10 cellular contexts compared by ENCODE assay signal in the genomic region with DNA sequence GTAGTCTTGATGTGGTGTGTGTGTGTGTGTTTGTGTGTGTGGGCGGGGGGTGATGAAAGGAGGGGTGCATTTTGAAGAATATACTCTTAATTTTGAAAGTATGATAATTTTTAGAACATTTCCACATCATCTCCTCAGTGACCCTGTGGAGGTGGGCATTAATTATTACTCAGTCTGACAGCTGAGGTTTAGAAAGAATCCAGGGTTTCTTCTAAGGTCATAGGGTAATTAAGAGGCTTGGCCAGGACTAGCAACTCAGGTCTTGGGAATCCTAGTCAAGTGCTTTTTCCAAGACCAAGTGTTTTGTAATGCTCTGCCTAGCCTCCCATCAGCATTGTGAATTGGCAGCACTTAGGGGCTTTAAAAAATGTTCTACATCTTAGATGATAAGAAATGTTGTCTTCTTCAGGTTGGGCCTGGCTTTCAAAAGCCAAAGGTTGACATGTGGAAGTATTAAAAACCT.
DNase-seq lines count a peak whose midpoint lies in the region; ATAC-seq and TF ChIP-seq lines count a peak whose summit lies in the region.
"Had no signal": no experiment of that assay in that cellular context is flagged by ENCODE, and none has a peak within 500 bp of the region (broad histone marks: within the 10 kb centered on the region; RNA-seq: fewer than 3 reads in every experiment).

No MANE protein-coding gene starts in this region.

- H3K36me3 ChIP-seq in fibroblast of lung (ENCODE audit: control insufficient read depth, insufficient read depth, low read length), result no peaks in the 10 kb centered on the region
- H3K36me3 ChIP-seq in psoas muscle (ENCODE audit: insufficient read depth in 1 of 2, low read depth in 1 of 2), result no peaks in the 10 kb centered on the region

- intact Hi-C loops in psoas muscle (cut with DNase I), result loop anchor here in 1 of 2 donors (5.0 kb wide), 1 partner anchor 34 kb away; no protein-coding TSS in a partner anchor

- TF ChIP-seq CTCF in fibroblast of lung (conservative IDR thresholded peaks at IDR 0.05 in 1 of 2, IDR thresholded peaks at IDR 0.05 in 1 of 2; ENCODE audit: low read depth in 1 of 2, low read length in 2 of 2), result no peak
- no peak for TF ChIP-seq CTCF in psoas muscle (IDR thresholded peaks at IDR 0.05)

- DNase-seq in Caki2 (ENCODE audit: low read depth) (peak; percentile 86), RPMI7951 (ENCODE audit: low read depth) (peak; percentile 71), fibroblast of lung (ENCODE audit: low read depth in 2 of 2) (peak; percentile 92 to 95), psoas muscle (peak in 1 of 2 donors; percentile 33), LoVo (ENCODE audit: low spot score) (no peak), GM19240 (ENCODE audit: insufficient read length, low spot score) (no peak), DMS53 (lab: John Stamatoyannopoulos, UW) (no peak)
- DNase-seq: activated CD4-positive, CD25-positive, alpha-beta regulatory T cell treated with anti-CD3 and anti-CD28 coated beads, Interleukin-2, amount 50 U/mL, for 72 hours; stimulated activated CD8-positive, alpha-beta memory T cell treated with anti-CD3 and anti-CD28 coated beads, Interleukin-4, amount 100 ng/mL, for 48 hours had no signal

- in situ Hi-C loops in Caki2 (cut with HindIII; ENCODE audit: low pct_unique_long_range_greater_than_20kb, low sequenced_read_pairs), result no loop called here

- ATAC-seq in psoas muscle (peak in 3 of 4 donors; percentile 13 to 45 (median 27)), HG03045 (IDR thresholded peaks at IDR 0.05; ENCODE audit: unreplicated experiment) (no peak)

- no peak overlapping the region for H2AFZ ChIP-seq in fibroblast of lung (ENCODE audit: low read length)

- peaks cover 2% of the 10 kb centered on the region for H4K20me1 ChIP-seq in fibroblast of lung (ENCODE audit: control insufficient read depth, extremely low read depth, insufficient read depth, low read length)

- WGBS in psoas muscle, 3 donors, result 90 to 97% (median 90%) methylated on average over 1 of the region's 1 CpG

- H3K9ac ChIP-seq in fibroblast of lung (ENCODE audit: insufficient read depth, low read length), result no peak overlapping the region

- no peaks in the 10 kb centered on the region for H3K27me3 ChIP-seq in fibroblast of lung (ENCODE audit: control insufficient read depth, insufficient read depth, low read length)
- H3K27me3 ChIP-seq in psoas muscle (ENCODE audit: insufficient read depth in 3 of 3, low read length in 2 of 3), result no peaks in the 10 kb centered on the region

- peaks cover 30% of the 10 kb centered on the region for H3K79me2 ChIP-seq in fibroblast of lung (ENCODE audit: control insufficient read depth, insufficient read depth, low read length)

- peak overlapping the region; percentile 9 for H3K27ac ChIP-seq in fibroblast of lung (ENCODE audit: insufficient read depth, low read length)
- no peak overlapping the region for H3K27ac ChIP-seq in psoas muscle

- H3K4me2 ChIP-seq in fibroblast of lung (ENCODE audit: extremely low read depth, insufficient read depth, low read length), result peak overlapping the region; percentile 51

- no peak overlapping the region for H3K4me3 ChIP-seq in fibroblast of lung (replicated peaks in 1 of 4; ENCODE audit: control extremely low read depth in 1 of 4, insufficient read depth in 1 of 4, low read depth in 3 of 4, low read length in 4 of 4)
- H3K4me3 ChIP-seq in psoas muscle, result no peak overlapping the region

- H3K9me3 ChIP-seq in fibroblast of lung (ENCODE audit: control insufficient read depth, insufficient read depth, low read depth, low read length) (no peaks in the 10 kb centered on the region), psoas muscle (no peaks in the 10 kb centered on the region)

- H3K4me1 ChIP-seq in fibroblast of lung (ENCODE audit: control insufficient read depth, extremely low read depth, insufficient read depth, low read length), result peaks cover 36% of the 10 kb centered on the region
- peaks cover 40% of the 10 kb centered on the region for H3K4me1 ChIP-seq in psoas muscle

Comparison
In these comparisons a context has a peak if more than half of its experiments do, and no peak if none do; other contexts are left out.
1. DNase-seq: peak in Caki2 (single experiment), RPMI7951 (single experiment) and fibroblast of lung (2 of 2); none in LoVo (single experiment), GM19240 (single experiment) and DMS53 (single experiment).